In the genomic region with DNA sequence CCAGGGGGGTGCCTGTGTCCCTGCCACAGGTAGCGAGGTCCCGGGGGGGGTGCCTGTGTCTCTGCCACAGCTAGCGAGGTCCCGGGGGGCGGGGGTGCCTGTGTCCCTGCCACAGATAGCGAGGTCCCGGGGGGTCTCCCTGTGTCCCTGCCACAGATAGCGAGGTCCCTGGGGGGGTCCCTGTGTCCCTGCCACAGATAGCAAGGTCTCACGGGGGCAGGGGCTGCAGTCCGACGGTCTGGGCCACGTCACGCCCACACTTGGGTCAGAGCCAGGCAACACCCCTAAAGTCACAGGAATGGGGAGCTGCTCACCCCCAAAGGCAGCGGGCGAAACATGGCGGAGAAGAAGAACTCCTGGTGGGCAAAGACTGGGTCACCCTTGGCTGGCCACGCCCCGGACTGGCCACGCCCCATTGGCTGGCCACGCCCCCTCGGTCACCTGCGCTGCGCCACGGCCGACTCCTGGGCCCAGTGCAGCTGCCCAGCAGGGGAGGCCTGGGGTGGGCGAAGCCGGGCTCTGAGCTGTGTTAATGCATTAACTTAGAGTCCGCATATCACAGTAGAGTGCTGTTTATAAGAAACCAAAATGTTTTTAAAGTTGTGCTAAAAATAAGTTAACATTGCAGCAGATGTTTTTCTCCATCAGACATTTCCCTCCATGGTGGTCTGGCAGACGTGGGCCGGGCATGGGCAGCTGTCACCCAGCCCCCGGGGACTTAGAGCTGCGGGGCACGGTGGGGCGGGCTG, we compare ENCODE assay signal across 1 cellular context.
TF ChIP-seq lines count a peak whose summit lies in the region.

No MANE protein-coding gene starts in this region.

TF ChIP-seq in GM12878, 131 proteins besides CTCF, POLR2A, EP300 and RAD21:
- TF ChIP-seq, protein P1, sequence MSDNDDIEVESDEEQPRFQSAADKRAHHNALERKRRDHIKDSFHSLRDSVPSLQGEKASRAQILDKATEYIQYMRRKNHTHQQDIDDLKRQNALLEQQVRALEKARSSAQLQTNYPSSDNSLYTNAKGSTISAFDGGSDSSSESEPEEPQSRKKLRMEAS (IDR thresholded peaks at IDR 0.05; ENCODE audit: low read depth, low read length), result no peak
- no peak for TF ChIP-seq GATAD2B (conservative IDR thresholded peaks at IDR 0.05; ENCODE audit: low read depth)
- TF ChIP-seq POU2F2 (IDR thresholded peaks at IDR 0.05; ENCODE audit: borderline replicate concordance, low read depth, low read length), result no peak
- TF ChIP-seq BHLHE40 (IDR thresholded peaks at IDR 0.05; ENCODE audit: borderline replicate concordance in 1 of 2, low read depth in 2 of 2, low read length in 1 of 2), result peak in 1 of 2 experiments; percentile 78; a peak in 1 of 4 replicates
- TF ChIP-seq TCF12 (IDR thresholded peaks at IDR 0.05; ENCODE audit: low read depth, low read length), result no peak
- TF ChIP-seq PAX5 (IDR thresholded peaks at IDR 0.05; ENCODE audit: borderline replicate concordance, low read depth, low read length), result peak; percentile 75
